Comparison of ENCODE assay signal across 1 cellular context in genomic region chr1:205983925-205984725, GRCh38.
A peak's percentile ranks its signal among the peaks of the same experiment; 100 is the strongest.
TF ChIP-seq lines count a peak whose summit lies in the region.

No MANE protein-coding gene starts in this region.

TF ChIP-seq in HepG2, 621 proteins besides CTCF, POLR2A, EP300 and RAD21 (continued from another document and continues in another):
- no peak for TF ChIP-seq ATF2 (CRISPR knock-in tag; IDR thresholded peaks at IDR 0.05)
- TF ChIP-seq ARID5B (CRISPR knock-in tag; IDR thresholded peaks at IDR 0.05), result peak; percentile 73
- TF ChIP-seq MAFF (IDR thresholded peaks at IDR 0.05; ENCODE audit: low read depth, low read length), result peak; percentile 69
- no peak for TF ChIP-seq TCF12 (IDR thresholded peaks at IDR 0.05)
- TF ChIP-seq TCF12 (CRISPR knock-in tag; IDR thresholded peaks at IDR 0.05), result no peak
- no peak for TF ChIP-seq ASH2L (IDR thresholded peaks at IDR 0.05; ENCODE audit: insufficient read length, low read depth, low read length)
- no peak for TF ChIP-seq RARG (CRISPR knock-in tag; IDR thresholded peaks at IDR 0.05; ENCODE audit: low read depth)
- 0 out of 2 replicates have a peak, but pooled peaks have one; percentile 52 for TF ChIP-seq SMAD3 (CRISPR knock-in tag; IDR thresholded peaks at IDR 0.05)
- TF ChIP-seq MAF1 (CRISPR knock-in tag; IDR thresholded peaks at IDR 0.05; ENCODE audit: borderline replicate concordance), result no peak
- TF ChIP-seq HNRNPLL (IDR thresholded peaks at IDR 0.05; ENCODE audit: low read depth, low read length, poor library complexity, severe bottlenecking), result no peak
- TF ChIP-seq DMAP1 (CRISPR knock-in tag; IDR thresholded peaks at IDR 0.05), result no peak
- TF ChIP-seq ZNF674 (CRISPR knock-in tag; IDR thresholded peaks at IDR 0.05; ENCODE audit: low read depth), result no peak
- TF ChIP-seq HOXA7 (CRISPR knock-in tag; IDR thresholded peaks at IDR 0.05), result no peak
- TF ChIP-seq SAFB2 (CRISPR knock-in tag; IDR thresholded peaks at IDR 0.05; ENCODE audit: borderline replicate concordance, low read depth), result no peak
- TF ChIP-seq NR3C1 (CRISPR knock-in tag; IDR thresholded peaks at IDR 0.05), result no peak
- TF ChIP-seq ARNTL (CRISPR knock-in tag; IDR thresholded peaks at IDR 0.05), result no peak
- no peak for TF ChIP-seq ZNF788 (CRISPR knock-in tag; IDR thresholded peaks at IDR 0.05; ENCODE audit: borderline replicate concordance)
- no peak for TF ChIP-seq ZSCAN12 (CRISPR knock-in tag; IDR thresholded peaks at IDR 0.05)
- no peak for TF ChIP-seq MED8 (CRISPR knock-in tag; IDR thresholded peaks at IDR 0.05; ENCODE audit: insufficient replicate concordance)
- TF ChIP-seq ZNF136 (CRISPR knock-in tag; IDR thresholded peaks at IDR 0.05; ENCODE audit: low read depth), result no peak
- TF ChIP-seq ZNF235 (CRISPR knock-in tag; IDR thresholded peaks at IDR 0.05; ENCODE audit: borderline replicate concordance), result no peak
- TF ChIP-seq REXO4 (CRISPR knock-in tag; IDR thresholded peaks at IDR 0.05; ENCODE audit: borderline replicate concordance), result no peak
- TF ChIP-seq ZNF331 (CRISPR knock-in tag; IDR thresholded peaks at IDR 0.05), result no peak
- no peak for TF ChIP-seq BRD4 (CRISPR knock-in tag; IDR thresholded peaks at IDR 0.05)
- TF ChIP-seq CENPX (CRISPR knock-in tag; IDR thresholded peaks at IDR 0.05), result no peak
- TF ChIP-seq ZNF17 (CRISPR knock-in tag; IDR thresholded peaks at IDR 0.05), result no peak
- no peak for TF ChIP-seq SPEN (CRISPR knock-in tag; IDR thresholded peaks at IDR 0.05; ENCODE audit: low read depth)
- TF ChIP-seq GTF3A (CRISPR knock-in tag; conservative IDR thresholded peaks at IDR 0.05), result no peak
- TF ChIP-seq RORA (CRISPR knock-in tag; IDR thresholded peaks at IDR 0.05), result no peak
- TF ChIP-seq HOMEZ (CRISPR knock-in tag; IDR thresholded peaks at IDR 0.05; ENCODE audit: low read depth), result no peak
- TF ChIP-seq KDM1A (CRISPR knock-in tag; IDR thresholded peaks at IDR 0.05), result no peak; the same call in 1 of the 2 replicates
- TF ChIP-seq ZNF207 (IDR thresholded peaks at IDR 0.05; ENCODE audit: borderline replicate concordance), result no peak
- TF ChIP-seq MAZ (IDR thresholded peaks at IDR 0.05; ENCODE audit: borderline replicate concordance, low read depth, low read length), result peak; percentile 32; the same call in 1 of the 2 replicates
- no peak for TF ChIP-seq MAZ (CRISPR knock-in tag; IDR thresholded peaks at IDR 0.05; ENCODE audit: low read depth)
- TF ChIP-seq ZNF615 (CRISPR knock-in tag; IDR thresholded peaks at IDR 0.05; ENCODE audit: borderline replicate concordance), result no peak
- no peak for TF ChIP-seq ZNF562 (CRISPR knock-in tag; IDR thresholded peaks at IDR 0.05; ENCODE audit: borderline replicate concordance)
- TF ChIP-seq ATF5 (CRISPR knock-in tag; IDR thresholded peaks at IDR 0.05; ENCODE audit: low read depth), result no peak
- TF ChIP-seq, protein P1, sequence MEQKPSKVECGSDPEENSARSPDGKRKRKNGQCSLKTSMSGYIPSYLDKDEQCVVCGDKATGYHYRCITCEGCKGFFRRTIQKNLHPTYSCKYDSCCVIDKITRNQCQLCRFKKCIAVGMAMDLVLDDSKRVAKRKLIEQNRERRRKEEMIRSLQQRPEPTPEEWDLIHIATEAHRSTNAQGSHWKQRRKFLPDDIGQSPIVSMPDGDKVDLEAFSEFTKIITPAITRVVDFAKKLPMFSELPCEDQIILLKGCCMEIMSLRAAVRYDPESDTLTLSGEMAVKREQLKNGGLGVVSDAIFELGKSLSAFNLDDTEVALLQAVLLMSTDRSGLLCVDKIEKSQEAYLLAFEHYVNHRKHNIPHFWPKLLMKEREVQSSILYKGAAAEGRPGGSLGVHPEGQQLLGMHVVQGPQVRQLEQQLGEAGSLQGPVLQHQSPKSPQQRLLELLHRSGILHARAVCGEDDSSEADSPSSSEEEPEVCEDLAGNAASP (CRISPR knock-in tag; IDR thresholded peaks at IDR 0.05; ENCODE audit: borderline replicate concordance), result no peak
- TF ChIP-seq DDIT3 (CRISPR knock-in tag; IDR thresholded peaks at IDR 0.05), result no peak
- no peak for TF ChIP-seq PATZ1 (CRISPR knock-in tag; IDR thresholded peaks at IDR 0.05)
- TF ChIP-seq, protein P2, sequence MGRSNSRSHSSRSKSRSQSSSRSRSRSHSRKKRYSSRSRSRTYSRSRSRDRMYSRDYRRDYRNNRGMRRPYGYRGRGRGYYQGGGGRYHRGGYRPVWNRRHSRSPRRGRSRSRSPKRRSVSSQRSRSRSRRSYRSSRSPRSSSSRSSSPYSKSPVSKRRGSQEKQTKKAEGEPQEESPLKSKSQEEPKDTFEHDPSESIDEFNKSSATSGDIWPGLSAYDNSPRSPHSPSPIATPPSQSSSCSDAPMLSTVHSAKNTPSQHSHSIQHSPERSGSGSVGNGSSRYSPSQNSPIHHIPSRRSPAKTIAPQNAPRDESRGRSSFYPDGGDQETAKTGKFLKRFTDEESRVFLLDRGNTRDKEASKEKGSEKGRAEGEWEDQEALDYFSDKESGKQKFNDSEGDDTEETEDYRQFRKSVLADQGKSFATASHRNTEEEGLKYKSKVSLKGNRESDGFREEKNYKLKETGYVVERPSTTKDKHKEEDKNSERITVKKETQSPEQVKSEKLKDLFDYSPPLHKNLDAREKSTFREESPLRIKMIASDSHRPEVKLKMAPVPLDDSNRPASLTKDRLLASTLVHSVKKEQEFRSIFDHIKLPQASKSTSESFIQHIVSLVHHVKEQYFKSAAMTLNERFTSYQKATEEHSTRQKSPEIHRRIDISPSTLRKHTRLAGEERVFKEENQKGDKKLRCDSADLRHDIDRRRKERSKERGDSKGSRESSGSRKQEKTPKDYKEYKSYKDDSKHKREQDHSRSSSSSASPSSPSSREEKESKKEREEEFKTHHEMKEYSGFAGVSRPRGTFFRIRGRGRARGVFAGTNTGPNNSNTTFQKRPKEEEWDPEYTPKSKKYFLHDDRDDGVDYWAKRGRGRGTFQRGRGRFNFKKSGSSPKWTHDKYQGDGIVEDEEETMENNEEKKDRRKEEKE (IDR thresholded peaks at IDR 0.05), result no peak
- no peak for TF ChIP-seq EED (CRISPR knock-in tag; IDR thresholded peaks at IDR 0.05)
- TF ChIP-seq, protein P3, sequence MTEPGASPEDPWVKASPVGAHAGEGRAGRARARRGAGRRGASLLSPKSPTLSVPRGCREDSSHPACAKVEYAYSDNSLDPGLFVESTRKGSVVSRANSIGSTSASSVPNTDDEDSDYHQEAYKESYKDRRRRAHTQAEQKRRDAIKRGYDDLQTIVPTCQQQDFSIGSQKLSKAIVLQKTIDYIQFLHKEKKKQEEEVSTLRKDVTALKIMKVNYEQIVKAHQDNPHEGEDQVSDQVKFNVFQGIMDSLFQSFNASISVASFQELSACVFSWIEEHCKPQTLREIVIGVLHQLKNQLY (CRISPR knock-in tag; IDR thresholded peaks at IDR 0.05), result no peak; the same call in 1 of the 2 replicates
- TF ChIP-seq ZNF230 (CRISPR knock-in tag; IDR thresholded peaks at IDR 0.05), result 0 out of 2 replicates have a peak, but pooled peaks have one; percentile 76
- no peak for TF ChIP-seq RBAK (CRISPR knock-in tag; IDR thresholded peaks at IDR 0.05)
- TF ChIP-seq ZNF776 (CRISPR knock-in tag; IDR thresholded peaks at IDR 0.05), result no peak
- peak; percentile 65 for TF ChIP-seq ZNF781 (CRISPR knock-in tag; IDR thresholded peaks at IDR 0.05; ENCODE audit: borderline replicate concordance, not compliant biosample characterization)
- TF ChIP-seq, protein P4, sequence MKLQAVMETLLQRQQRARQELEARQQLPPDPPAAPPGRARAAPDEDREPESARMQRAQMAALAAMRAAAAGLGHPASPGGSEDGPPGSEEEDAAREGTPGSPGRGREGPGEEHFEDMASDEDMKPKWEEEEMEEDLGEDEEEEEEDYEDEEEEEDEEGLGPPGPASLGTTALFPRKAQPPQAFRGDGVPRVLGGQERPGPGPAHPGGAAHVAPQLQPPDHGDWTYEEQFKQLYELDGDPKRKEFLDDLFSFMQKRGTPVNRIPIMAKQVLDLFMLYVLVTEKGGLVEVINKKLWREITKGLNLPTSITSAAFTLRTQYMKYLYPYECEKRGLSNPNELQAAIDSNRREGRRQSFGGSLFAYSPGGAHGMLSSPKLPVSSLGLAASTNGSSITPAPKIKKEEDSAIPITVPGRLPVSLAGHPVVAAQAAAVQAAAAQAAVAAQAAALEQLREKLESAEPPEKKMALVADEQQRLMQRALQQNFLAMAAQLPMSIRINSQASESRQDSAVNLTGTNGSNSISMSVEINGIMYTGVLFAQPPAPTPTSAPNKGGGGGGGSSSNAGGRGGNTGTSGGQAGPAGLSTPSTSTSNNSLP (IDR thresholded peaks at IDR 0.05; ENCODE audit: low read depth, low read length), result no peak
